Comparison of ENCODE assay signal across 1 cellular context in genomic region chr2:28784570-28784969, GRCh38. TPM values are rescaled to one million over a fixed set of nuclear protein-coding genes. Genes with fewer than 3 reads are reported as not detected.
"Had no signal": no experiment of that assay in that cellular context is flagged by ENCODE, and none has a peak within 500 bp of the region (broad histone marks: within the 10 kb centered on the region; RNA-seq: fewer than 3 reads in every experiment).

No MANE protein-coding gene starts in this region.

RNA-seq across cellular contexts. Expression of gene SPDYA, which starts 26.1 kb away (rescaled TPM):
- total RNA-seq: IMR-90 had no signal
- polyA plus RNA-seq: IMR-90 had no signal
